ENCODE assay signal across 26 cellular contexts in the genomic region with DNA sequence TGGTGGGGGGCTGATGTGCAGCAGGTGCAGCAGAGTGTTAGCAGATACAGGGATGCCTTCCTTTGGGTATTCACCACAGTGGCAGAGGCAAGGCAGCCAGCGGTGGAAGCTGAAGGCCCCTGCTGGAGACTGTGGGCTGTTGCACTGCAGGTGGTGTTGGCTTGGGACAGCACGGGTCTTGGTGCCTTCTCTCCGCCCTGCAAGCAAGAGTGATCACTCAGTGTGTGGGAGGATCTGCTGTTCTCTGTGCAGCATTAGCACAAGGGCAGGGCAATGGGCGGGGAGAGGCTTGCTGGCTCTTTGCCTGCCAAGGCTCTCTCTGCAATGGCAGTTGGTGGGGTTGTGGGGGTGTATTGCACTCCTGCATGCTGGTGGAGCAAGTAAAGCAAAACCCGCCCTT.
A peak's percentile ranks its signal among the peaks of the same experiment; 100 is the strongest.
DNase-seq lines count a peak whose midpoint lies in the region; ATAC-seq and TF ChIP-seq lines count a peak whose summit lies in the region.
"Had no signal": no experiment of that assay in that cellular context is flagged by ENCODE, and none has a peak within 500 bp of the region (broad histone marks: within the 10 kb centered on the region; RNA-seq: fewer than 3 reads in every experiment).

No MANE protein-coding gene starts in this region.

- H3K27ac Mint-ChIP-seq in H9, result no peak overlapping the region
- H3K27ac Mint-ChIP-seq: activated CD4-positive, alpha-beta T cell treated with anti-CD3 and anti-CD28 coated beads, Interleukin-2, amount 10 ng/mL, durations not matched to agents 7 days and 5 days; activated CD8-positive, alpha-beta memory T cell treated with anti-CD3 and anti-CD28 coated beads, Interleukin-2, amount 10 ng/mL, durations not matched to agents 7 days and 5 days; activated T-cell treated with anti-CD3 and anti-CD28 coated beads, Interleukin-2, amount 50 U/mL, for 72 hours; B cell; natural killer cell had no signal

- H3K27ac ChIP-seq in 22Rv1 (peak overlapping the region; percentile 68), H9 (ENCODE audit: insufficient read length, low read depth, low read length) (no peak overlapping the region), thyroid gland (no peak overlapping the region)
- H3K27ac ChIP-seq: adrenal gland, brain microvascular endothelial cell, PC-9, skin epidermis, transverse colon had no signal

- H3K18ac ChIP-seq in H9 (ENCODE audit: insufficient read length, low read depth, low read length), result no peak overlapping the region

- no peaks in the 10 kb centered on the region for H3K79me2 ChIP-seq in H9 (ENCODE audit: insufficient read depth, low read length)

- no peak overlapping the region for H4K8ac ChIP-seq in H9 (replicated peaks; ENCODE audit: insufficient read length, low read depth, low read length)

- H3K4me1 Mint-ChIP-seq in H9, result no peaks in the 10 kb centered on the region
- H3K4me1 Mint-ChIP-seq: activated CD4-positive, alpha-beta T cell treated with anti-CD3 and anti-CD28 coated beads, Interleukin-2, amount 10 ng/mL, durations not matched to agents 7 days and 5 days; activated CD8-positive, alpha-beta memory T cell treated with anti-CD3 and anti-CD28 coated beads, Interleukin-2, amount 10 ng/mL, durations not matched to agents 7 days and 5 days; B cell; natural killer cell had no signal

- no peak overlapping the region for H4K91ac ChIP-seq in H9 (ENCODE audit: insufficient read length, low read depth, low read length)

- H3K4me3 ChIP-seq in thyroid gland (replicated peaks in 1 of 3), result no peak overlapping the region
- H3K4me3 ChIP-seq: adrenal gland, PC-9, skin epidermis, transverse colon had no signal

- no peak overlapping the region for H3T11ph ChIP-seq in H9 (ENCODE audit: low read length)

- H3K4me2 ChIP-seq in H9 (ENCODE audit: insufficient read depth, insufficient read length, low read length), result no peak overlapping the region
- H3K4me2 ChIP-seq: PC-9 had no signal

- H2BK20ac ChIP-seq in H9 (ENCODE audit: low read depth, low read length, poor library complexity, severe bottlenecking), result no peak overlapping the region

- H3K56ac ChIP-seq in H9 (ENCODE audit: insufficient read length, low read depth, low read length), result no peak overlapping the region

- no peak overlapping the region for H4K5ac ChIP-seq in H9 (ENCODE audit: insufficient read length, low read depth, low read length)

- no peak overlapping the region for H2BK120ac ChIP-seq in H9 (ENCODE audit: low read depth, low read length, poor library complexity, severe bottlenecking)

- no peak overlapping the region for H3K14ac ChIP-seq in H9 (ENCODE audit: insufficient read depth, low read length)

- no peak for TF ChIP-seq POLR2A in thyroid gland (IDR thresholded peaks at IDR 0.05)

- H3K4ac ChIP-seq in H9 (ENCODE audit: low read depth, low read length), result no peak overlapping the region

- H3K9me3 ChIP-seq in H9 (ENCODE audit: control insufficient read depth, low read depth, low read length) (peaks cover 14% of the 10 kb centered on the region), thyroid gland (no peaks in the 10 kb centered on the region)
- H3K9me3 ChIP-seq: adrenal gland, transverse colon had no signal

- no peaks in the 10 kb centered on the region for H3K27me3 Mint-ChIP-seq in H9 (ENCODE audit: low read depth)
- H3K27me3 Mint-ChIP-seq: activated CD4-positive, alpha-beta T cell treated with anti-CD3 and anti-CD28 coated beads, Interleukin-2, amount 10 ng/mL, durations not matched to agents 7 days and 5 days; activated CD8-positive, alpha-beta memory T cell treated with anti-CD3 and anti-CD28 coated beads, Interleukin-2, amount 10 ng/mL, durations not matched to agents 7 days and 5 days; B cell had no signal

- H3K9ac ChIP-seq in H9 (ENCODE audit: extremely low read depth, insufficient read length, low read length), result no peak overlapping the region

- peaks cover 18 to 79% of the 10 kb centered on the region in 2 experiments; a peak in 4 of 5 replicates for H3K9me3 Mint-ChIP-seq in H9
- H3K9me3 Mint-ChIP-seq: activated CD4-positive, alpha-beta T cell treated with anti-CD3 and anti-CD28 coated beads, Interleukin-2, amount 10 ng/mL, durations not matched to agents 7 days and 5 days had no signal

- no peaks in the 10 kb centered on the region for H3K79me1 ChIP-seq in H9 (ENCODE audit: insufficient read depth, low read depth, low read length, poor library complexity, severe bottlenecking)

- no CpG with 5 or more reads among the region's 5 CpGs for WGBS in H9 (ENCODE audit: extremely low coverage, insufficient read length, low lambda C conversion rate)
- WGBS in thyroid gland, 2 donors, result 76 to 83% methylated on average over 2 of the region's 5 CpGs

- peaks cover 0 to 5% (median 0%) of the 10 kb centered on the region in 3 experiments; a peak in 1 of 7 replicates for H3K36me3 Mint-ChIP-seq in H9 (ENCODE audit: insufficient read depth in 1 of 3, low read depth in 3 of 3)
- H3K36me3 Mint-ChIP-seq: activated CD8-positive, alpha-beta memory T cell treated with anti-CD3 and anti-CD28 coated beads, Interleukin-2, amount 10 ng/mL, durations not matched to agents 7 days and 5 days had no signal

- no peak overlapping the region for H2BK5ac ChIP-seq in H9 (ENCODE audit: insufficient read length, low read length)

- ATAC-seq in GM18858 (IDR thresholded peaks at IDR 0.05; ENCODE audit: unreplicated experiment) (no peak), GM18870 (IDR thresholded peaks at IDR 0.05; ENCODE audit: unreplicated experiment) (no peak), GM21367 (IDR thresholded peaks at IDR 0.05; ENCODE audit: unreplicated experiment) (no peak)
- ATAC-seq: activated CD8-positive, alpha-beta memory T cell treated with anti-CD3 and anti-CD28 coated beads, Interleukin-2, amount 10 ng/mL, durations not matched to agents 7 days and 5 days; activated T-cell treated with anti-CD3 and anti-CD28 coated beads, Interleukin-2, amount 50 U/mL, for 72 hours; natural killer cell had no signal

- no peak overlapping the region for H2AK5ac ChIP-seq in H9 (ENCODE audit: insufficient read length, low read length)

- TF ChIP-seq CTCF in 22Rv1 (IDR thresholded peaks at IDR 0.05) (peak; percentile 39), H9 (conservative IDR thresholded peaks at IDR 0.05) (peak; percentile 35; the same call in 2 of the 3 replicates), thyroid gland (IDR thresholded peaks at IDR 0.05) (no peak)

- no peak overlapping the region for H2BK15ac ChIP-seq in H9 (ENCODE audit: low read depth, low read length)

- H2AFZ ChIP-seq in H9 (ENCODE audit: low read length), result no peak overlapping the region
- H2AFZ ChIP-seq: PC-9 had no signal

- H3K36me3 ChIP-seq in thyroid gland, result no peaks in the 10 kb centered on the region
- H3K36me3 ChIP-seq: adrenal gland, brain microvascular endothelial cell, transverse colon had no signal

- no peaks in the 10 kb centered on the region for H3K23me2 ChIP-seq in H9 (ENCODE audit: insufficient read length, low read depth, low read length, poor library complexity, severe bottlenecking)

- H3K4me3 Mint-ChIP-seq in H9, result no peak overlapping the region
- H3K4me3 Mint-ChIP-seq: activated CD4-positive, alpha-beta T cell treated with anti-CD3 and anti-CD28 coated beads, Interleukin-2, amount 10 ng/mL, durations not matched to agents 7 days and 5 days; activated CD8-positive, alpha-beta memory T cell treated with anti-CD3 and anti-CD28 coated beads, Interleukin-2, amount 10 ng/mL, durations not matched to agents 7 days and 5 days; activated T-cell treated with anti-CD3 and anti-CD28 coated beads, Interleukin-2, amount 50 U/mL, for 72 hours; B cell; natural killer cell had no signal

- no peak overlapping the region for H3K23ac ChIP-seq in H9 (ENCODE audit: insufficient read length, low read depth, low read length)

- H4K20me1 ChIP-seq in H9 (ENCODE audit: control insufficient read depth, insufficient read depth, insufficient read length), result no peaks in the 10 kb centered on the region

- intact Hi-C loops in thyroid gland (cut with DNase I), result no loop called here

- DNase-seq in H9 (peak; percentile 39), RPMI7951 (ENCODE audit: low read depth) (peak; percentile 34), iPS-NIHi11 (ENCODE audit: low spot score) (peak; percentile 17), thyroid gland (no peak)
- DNase-seq: activated CD4-positive, alpha-beta T cell treated with anti-CD3 and anti-CD28 coated beads, Interleukin-2, amount 10 ng/mL, durations not matched to agents 7 days and 5 days; activated CD8-positive, alpha-beta memory T cell treated with anti-CD3 and anti-CD28 coated beads, Interleukin-2, amount 10 ng/mL, durations not matched to agents 7 days and 5 days; activated naive CD4-positive, alpha-beta T cell treated with Interleukin-2 at 50 U/mL for 16 hours; activated T-cell treated with anti-CD3 and anti-CD28 coated beads, Interleukin-2, amount 50 U/mL, for 72 hours; adrenal gland; brain microvascular endothelial cell; DMS153; natural killer cell; NCI-H1436; NCI-H2107; NCI-H446 treated with DMSO at 0.1 percent for 48 hours; PC-9; retina; SHP77 treated with DMSO at 0.1 percent for 48 hours; stimulated activated CD8-positive, alpha-beta memory T cell treated with anti-CD3 and anti-CD28 coated beads, Interleukin-4, amount 100 ng/mL, for 48 hours; transverse colon had no signal

- H3K4me1 ChIP-seq in H9 (ENCODE audit: insufficient read depth, low read length) (no peaks in the 10 kb centered on the region), thyroid gland (no peaks in the 10 kb centered on the region)
- H3K4me1 ChIP-seq: adrenal gland, transverse colon had no signal

- no peaks in the 10 kb centered on the region for H3K27me3 ChIP-seq in H9 (ENCODE audit: insufficient read depth, low read length)
- no peaks in the 10 kb centered on the region for H3K27me3 ChIP-seq in thyroid gland
- H3K27me3 ChIP-seq: adrenal gland, brain microvascular endothelial cell, transverse colon had no signal

- H2BK12ac ChIP-seq in H9 (ENCODE audit: insufficient read length, low read depth, low read length), result no peak overlapping the region

Comparison
In these comparisons a context has a peak if more than half of its experiments do, and no peak if none do; other contexts are left out.
1. CTCF ChIP-seq: peak in 22Rv1 (single experiment) and H9 (single experiment); none in thyroid gland (0 of 6).
2. DNase-seq: peak in H9 (single experiment), RPMI7951 (single experiment) and iPS-NIHi11 (single experiment); none in thyroid gland (0 of 2).